Comparison of ENCODE assay signal across 23 cellular contexts in the genomic region with DNA sequence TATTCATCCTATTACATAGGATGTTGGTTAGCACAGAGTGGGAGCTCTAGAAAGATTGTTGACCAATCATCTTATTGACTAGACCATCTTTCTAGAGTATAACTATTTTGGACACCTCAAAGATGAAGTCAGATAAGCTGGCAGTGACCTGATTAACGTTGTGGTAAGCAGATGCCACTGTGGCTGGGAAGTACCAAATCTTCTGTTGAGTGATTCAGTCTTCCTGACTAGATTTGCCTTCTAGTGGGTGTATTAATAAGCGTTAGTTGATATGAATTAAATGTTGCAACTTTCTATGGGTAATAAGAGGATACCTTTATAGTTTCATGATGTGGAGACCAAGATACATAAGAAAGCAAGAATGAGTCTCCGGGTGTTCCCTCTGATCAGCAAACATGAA. TPM values are rescaled to one million over a fixed set of nuclear protein-coding genes. Genes with fewer than 3 reads are reported as not detected.
DNase-seq lines count a peak whose midpoint lies in the region; ATAC-seq, FAIRE-seq and TF ChIP-seq lines count a peak whose summit lies in the region.
"Had no signal": no experiment of that assay in that cellular context is flagged by ENCODE, and none has a peak within 500 bp of the region (broad histone marks: within the 10 kb centered on the region; RNA-seq: fewer than 3 reads in every experiment).

No MANE protein-coding gene starts in this region.

- H3K27ac ChIP-seq in Karpas-422 (ENCODE audit: low read length) (no peak overlapping the region), gastrocnemius medialis (no peak overlapping the region)
- H3K27ac ChIP-seq: 22Rv1, BLaER1, C4-2B had no signal

- TF ChIP-seq CTCF in gastrocnemius medialis (IDR thresholded peaks at IDR 0.05 in 4 of 5, conservative IDR thresholded peaks at IDR 0.05 in 1 of 5), result no peak

- H2AFZ ChIP-seq in Karpas-422 (ENCODE audit: low read length), result no peak overlapping the region
- H2AFZ ChIP-seq: GM23338 had no signal

- H3K4me2 ChIP-seq in Karpas-422 (ENCODE audit: low read depth, low read length, poor library complexity, severe bottlenecking), result no peak overlapping the region
- H3K4me2 ChIP-seq: BLaER1, GM23338 had no signal

- no peaks in the 10 kb centered on the region for H3K9me2 ChIP-seq in Karpas-422 (replicated peaks; ENCODE audit: insufficient read depth, low read length)

- no peak overlapping the region for H3K4me3 ChIP-seq in Karpas-422 (ENCODE audit: low read length)
- H3K4me3 ChIP-seq in gastrocnemius medialis, result no peak overlapping the region
- H3K4me3 ChIP-seq: BLaER1, GM12878, GM23338, HAP-1 had no signal

- intact Hi-C loops in gastrocnemius medialis (cut with DNase I; ENCODE audit: low total_unique reads), result no loop called here

- peak; percentile 8 for DNase-seq in NK-92 treated with Interleukin-12 subunit alpha and Interleukin-12 subunit beta, amount 100 ng/mL, for 24 hours (lab: John Stamatoyannopoulos, UW)
- DNase-seq in NK-92 (lab: John Stamatoyannopoulos, UW; ENCODE audit: unreplicated experiment) (no peak), Karpas-422 (peak; percentile 12), amniotic epithelial cell (ENCODE audit: low read depth) (peak; percentile 39), H54 (ENCODE audit: insufficient read length, low spot score) (no peak), gastrocnemius medialis (no peak)
- DNase-seq: Caco-2; CD4-positive, CD25-positive, alpha-beta regulatory T cell; CD8-positive, alpha-beta T cell; DMS 273 treated with DMSO at 0.1 percent for 48 hours; DMS79; EL; GDM1; HFFc6 had no signal

- H3K27me3 ChIP-seq in Karpas-422 (ENCODE audit: low read length) (no peaks in the 10 kb centered on the region), gastrocnemius medialis (no peaks in the 10 kb centered on the region)
- H3K27me3 ChIP-seq: BLaER1 had no signal

- no peak overlapping the region for H3K9ac ChIP-seq in Karpas-422 (ENCODE audit: low read length)
- H3K9ac ChIP-seq: BLaER1 had no signal

- ATAC-seq in GM21717 (IDR thresholded peaks at IDR 0.05; ENCODE audit: unreplicated experiment) (no peak), gastrocnemius medialis (no peak)
- ATAC-seq: CD8-positive, alpha-beta T cell; GM12878; GM23338 had no signal

- H3K9me3 ChIP-seq in Karpas-422 (ENCODE audit: low read length) (no peaks in the 10 kb centered on the region), gastrocnemius medialis (no peaks in the 10 kb centered on the region)
- H3K9me3 ChIP-seq: BLaER1, Caco-2, HAP-1 had no signal

- H3K79me2 ChIP-seq in Karpas-422 (ENCODE audit: low read length), result no peaks in the 10 kb centered on the region

- H3K36me3 ChIP-seq in Karpas-422 (ENCODE audit: insufficient read depth, low read length) (no peaks in the 10 kb centered on the region), gastrocnemius medialis (no peaks in the 10 kb centered on the region)
- H3K36me3 ChIP-seq: BLaER1, HAP-1 had no signal

- no peak for TF ChIP-seq POLR2A in H54 (IDR thresholded peaks at IDR 0.05; ENCODE audit: low read depth, low read length)
- TF ChIP-seq POLR2A in gastrocnemius medialis (IDR thresholded peaks at IDR 0.05), result no peak

- no peak for FAIRE-seq in H54 (lab: Jason Lieb, UNC)
- FAIRE-seq: A204.1, GM19239 had no signal

- in situ Hi-C loops in gastrocnemius medialis (cut with MboI; ENCODE audit: low sequenced_read_pairs in 4 of 4), result loop anchor here in 1 of 4 donors (25.0 kb wide), 2 partner anchors 161 to 436 kb away; a partner anchor contains a TSS

- H4K20me1 ChIP-seq in Karpas-422 (ENCODE audit: insufficient read depth, low read depth, low read length), result no peaks in the 10 kb centered on the region
- H4K20me1 ChIP-seq: BLaER1 had no signal

- H3K4me1 ChIP-seq in Karpas-422 (ENCODE audit: low read length) (no peaks in the 10 kb centered on the region), gastrocnemius medialis (no peaks in the 10 kb centered on the region)
- H3K4me1 ChIP-seq: BLaER1, Caco-2, HAP-1 had no signal

RNA-seq across cellular contexts. Expression of a gene that starts 51.2 kb away (rescaled TPM):
- 4.4 and 7.7 TPM in 2 replicates for total RNA-seq in Karpas-422 (2014; rRNA removed; shearing (Covaris generic); ENCODE audit: low replicate concordance)
- 1 to 10 TPM in 2 of 4 donors, under 1 TPM in 2; 0.49 to 1.2 (median 0.82) TPM for total RNA-seq in gastrocnemius medialis

Comparison
In these comparisons a context has a peak if more than half of its experiments do, and no peak if none do; other contexts are left out.
1. DNase-seq: peak in NK-92 treated with Interleukin-12 subunit alpha and Interleukin-12 subunit beta, amount 100 ng/mL, for 24 hours (single experiment), Karpas-422 (single experiment) and amniotic epithelial cell (single experiment); none in NK-92 (single experiment), H54 (single experiment) and gastrocnemius medialis (0 of 2).